ENCODE assay signal across 15 cellular contexts in genomic region chr6:77926198-77926752, GRCh38.
DNase-seq lines count a peak whose midpoint lies in the region; ATAC-seq, FAIRE-seq and TF ChIP-seq lines count a peak whose summit lies in the region.
"Had no signal": no experiment of that assay in that cellular context is flagged by ENCODE, and none has a peak within 500 bp of the region (broad histone marks: within the 10 kb centered on the region; RNA-seq: fewer than 3 reads in every experiment).

No MANE protein-coding gene starts in this region.

- CTCF ChIA-PET in CD8-positive, alpha-beta T cell (lab: Charles Lee), result no interaction called here

- H3K4me1 ChIP-seq in small intestine (ENCODE audit: control insufficient read depth in 2 of 2, insufficient read depth in 1 of 2, low read depth in 1 of 2, low read length in 1 of 2), result no peaks in the 10 kb centered on the region
- no peaks in the 10 kb centered on the region for H3K4me1 ChIP-seq in CD8-positive, alpha-beta T cell (ENCODE audit: insufficient read depth, low read length)

- no peak overlapping the region for H3K4me3 ChIP-seq in epithelial cell of proximal tubule (ENCODE audit: low read depth, low read length)
- H3K4me3 ChIP-seq in small intestine (ENCODE audit: low read depth in 1 of 2, low read length in 2 of 2), result no peak overlapping the region
- H3K4me3 ChIP-seq in CD8-positive, alpha-beta T cell (ENCODE audit: low read depth, low read length), result no peak overlapping the region
- H3K4me3 ChIP-seq: thoracic aorta had no signal

- no peaks in the 10 kb centered on the region for H3K27me3 Mint-ChIP-seq in CD8-positive, alpha-beta T cell (ENCODE audit: low read depth)

- no peaks in the 10 kb centered on the region for H3K36me3 Mint-ChIP-seq in CD8-positive, alpha-beta T cell

- H3K9me3 Mint-ChIP-seq in CD8-positive, alpha-beta T cell, result peaks cover 4% of the 10 kb centered on the region

- peak; percentile 13 for TF ChIP-seq CTCF in epithelial cell of proximal tubule (conservative IDR thresholded peaks at IDR 0.05; ENCODE audit: low read depth, low read length)
- TF ChIP-seq CTCF in CD8-positive, alpha-beta T cell (IDR thresholded peaks at IDR 0.05), result no peak

- H3K27ac Mint-ChIP-seq in CD8-positive, alpha-beta T cell, result no peak overlapping the region

- WGBS in small intestine, 3 donors, result 24 to 47% (median 29%) methylated on average over 3 of the region's 3 CpGs

- H3K4me1 Mint-ChIP-seq in CD8-positive, alpha-beta T cell (ENCODE audit: low read depth), result no peaks in the 10 kb centered on the region

- H3K27ac ChIP-seq in small intestine (ENCODE audit: low read depth in 1 of 2, low read length in 1 of 2), result no peak overlapping the region
- no peak overlapping the region for H3K27ac ChIP-seq in CD8-positive, alpha-beta T cell (ENCODE audit: low read depth, low read length)
- H3K27ac ChIP-seq: RWPE1, thoracic aorta had no signal

- ATAC-seq in CD8-positive, alpha-beta T cell, result no peak
- ATAC-seq: sciatic nerve had no signal

- H3K4me3 Mint-ChIP-seq in CD8-positive, alpha-beta T cell, result no peak overlapping the region

- H3K27me3 ChIP-seq in small intestine (ENCODE audit: control insufficient read depth in 2 of 2, insufficient read depth in 2 of 2, low read length in 2 of 2), result no peaks in the 10 kb centered on the region
- H3K27me3 ChIP-seq in CD8-positive, alpha-beta T cell (ENCODE audit: insufficient read depth, low read length), result no peaks in the 10 kb centered on the region

- intact Hi-C loops in CD8-positive, alpha-beta T cell (cut with DNase I, micrococcal nuclease), result no loop called here

- POLR2A ChIA-PET in CD8-positive, alpha-beta T cell (lab: Charles Lee), result no interaction called here

- FAIRE-seq in small intestine (lab: Jason Lieb, UNC), result no peak
- FAIRE-seq: HTR-8/SVneo had no signal

- H3K9me3 ChIP-seq in small intestine (ENCODE audit: control insufficient read depth, low read depth), result no peaks in the 10 kb centered on the region
- no peaks in the 10 kb centered on the region for H3K9me3 ChIP-seq in CD8-positive, alpha-beta T cell (ENCODE audit: low read length)
- H3K9me3 ChIP-seq: thoracic aorta had no signal

- DNase-seq in NCI-H146 (lab: John Stamatoyannopoulos, UW) (peak; percentile 0), NCI-H146 treated with DMSO at 0.1 percent for 48 hours (lab: John Stamatoyannopoulos, UW; ENCODE audit: unreplicated experiment) (no peak), RKO (ENCODE audit: low spot score) (peak; percentile 15), epithelial cell of proximal tubule (ENCODE audit: low read depth) (no peak), small intestine (peak; percentile 38), Ammon's horn (ENCODE audit: low spot score) (no peak), GM19240 (ENCODE audit: insufficient read length, low spot score) (no peak)
- DNase-seq in CD8-positive, alpha-beta T cell, result no peak
- DNase-seq: amniotic stem cell, DMS79 treated with DMSO at 0.1 percent for 48 hours, NCI-H2081 had no signal

- no peaks in the 10 kb centered on the region for H3K36me3 ChIP-seq in small intestine (ENCODE audit: control insufficient read depth in 2 of 2, insufficient read depth in 2 of 2, low read length in 2 of 2)
- H3K36me3 ChIP-seq in CD8-positive, alpha-beta T cell (ENCODE audit: insufficient read depth, low read length), result no peaks in the 10 kb centered on the region
- H3K36me3 ChIP-seq: thoracic aorta had no signal

Comparison
In these comparisons a context has a peak if more than half of its experiments do, and no peak if none do; other contexts are left out.
1. DNase-seq: peak in NCI-H146 (single experiment), RKO (single experiment) and small intestine (single experiment); none in NCI-H146 treated with DMSO at 0.1 percent for 48 hours (single experiment), epithelial cell of proximal tubule (single experiment), Ammon's horn (single experiment), CD8-positive, alpha-beta T cell (0 of 7) and GM19240 (single experiment).